Comparison of ENCODE assay signal across 8 cellular contexts in genomic region chrX:120150109-120150744, GRCh38. TPM values are rescaled to one million over a fixed set of nuclear protein-coding genes. Genes with fewer than 3 reads are reported as not detected.
"Had no signal": no experiment of that assay in that cellular context is flagged by ENCODE, and none has a peak within 500 bp of the region (broad histone marks: within the 10 kb centered on the region; RNA-seq: fewer than 3 reads in every experiment).

No MANE protein-coding gene starts in this region.

RNA-seq across cellular contexts. Expression of gene RHOXF2, which starts 8.2 kb away (rescaled TPM):
- total RNA-seq: body of pancreas; esophagus mucosa; mammary epithelial cell; mononuclear cell; naive thymus-derived CD8-positive, alpha-beta T cell; skeletal muscle tissue; subcutaneous adipose tissue; vagina had no signal
- polyA plus RNA-seq: mammary epithelial cell; naive thymus-derived CD8-positive, alpha-beta T cell had no signal

RNA-seq across cellular contexts. Expression of gene RHOXF1, which starts 34.5 kb away (rescaled TPM):
- total RNA-seq: body of pancreas, esophagus mucosa, mammary epithelial cell, skeletal muscle tissue, vagina had no signal
- polyA plus RNA-seq: mammary epithelial cell had no signal
